In genomic region chr2:72325592-72326422, GRCh38 we compare ENCODE assay signal across 9 cellular contexts.
DNase-seq lines count a peak whose midpoint lies in the region; ATAC-seq, FAIRE-seq and TF ChIP-seq lines count a peak whose summit lies in the region.
"Had no signal": no experiment of that assay in that cellular context is flagged by ENCODE, and none has a peak within 500 bp of the region (broad histone marks: within the 10 kb centered on the region; RNA-seq: fewer than 3 reads in every experiment).

No MANE protein-coding gene starts in this region.

- H3K4me1 ChIP-seq in A673 (ENCODE audit: insufficient read depth, low read length, poor library complexity, severe bottlenecking) (peaks cover 17% of the 10 kb centered on the region), keratinocyte (ENCODE audit: control insufficient read depth, extremely low read depth, insufficient read depth, low read length) (no peaks in the 10 kb centered on the region), vagina (no peaks in the 10 kb centered on the region)

- ATAC-seq in HG03175 (IDR thresholded peaks at IDR 0.05; ENCODE audit: unreplicated experiment): peak; percentile 78

- no peak overlapping the region for H2AFZ ChIP-seq in keratinocyte (ENCODE audit: control insufficient read depth, low read length)

- dilution Hi-C loops in keratinocyte (cut with MboI; ENCODE audit: extremely low pct_ligation_motif_present, low sequenced_read_pairs): no loop called here

- no TSS peak for BruUV-seq in A673 (replicated peaks; lab: Mats Ljungman, UMichigan)

- CTCF ChIA-PET in A673 (lab: Charles Lee): interaction anchor here (1.2 kb wide), 1 partner anchor 9 kb away, joined by 3 read pairs; no protein-coding TSS in a partner anchor

- no peak overlapping the region for H3K9ac ChIP-seq in keratinocyte (ENCODE audit: control insufficient read depth, extremely low read depth, insufficient read depth, low read length)

- TF ChIP-seq CTCF in A673 (conservative IDR thresholded peaks at IDR 0.05; ENCODE audit: low read depth, low read length) (peak; percentile 84), GM12874 (IDR thresholded peaks at IDR 0.05; ENCODE audit: insufficient read depth, low read depth, low read length) (peak; percentile 70), keratinocyte (optimal IDR thresholded peaks at IDR 0.05 in 1 of 3, IDR thresholded peaks at IDR 0.05 in 1 of 3, conservative IDR thresholded peaks at IDR 0.05 in 1 of 3; ENCODE audit: extremely low read depth in 1 of 3, insufficient read depth in 2 of 3, low read length in 3 of 3) (peak; percentile 62 to 65 (median 65)), vagina (IDR thresholded peaks at IDR 0.05) (no peak)

- no peak overlapping the region for H3K4me2 ChIP-seq in keratinocyte (ENCODE audit: control insufficient read depth, extremely low read depth, insufficient read depth, low read depth, low read length)

- no peaks in the 10 kb centered on the region for H3K9me1 ChIP-seq in keratinocyte (ENCODE audit: control insufficient read depth, extremely low read depth, insufficient read depth, low read length)

- no peak for TF ChIP-seq POLR2A in vagina (IDR thresholded peaks at IDR 0.05)

- no peaks in the 10 kb centered on the region for H4K20me1 ChIP-seq in keratinocyte (ENCODE audit: control insufficient read depth, extremely low read depth, insufficient read depth, low read length)

- no peaks in the 10 kb centered on the region for H3K27me3 ChIP-seq in A673 (replicated peaks; ENCODE audit: insufficient read depth, low read depth, low read length, poor library complexity)
- H3K27me3 ChIP-seq in keratinocyte (ENCODE audit: control insufficient read depth, extremely low read depth, insufficient read depth, low read length): no peaks in the 10 kb centered on the region
- no peaks in the 10 kb centered on the region for H3K27me3 ChIP-seq in vagina

- no peak for FAIRE-seq in keratinocyte (lab: Jason Lieb, UNC)

- H3K27ac ChIP-seq in A673 (ENCODE audit: low read depth, low read length, poor library complexity, severe bottlenecking): no peak overlapping the region
- no peak overlapping the region for H3K27ac ChIP-seq in keratinocyte (ENCODE audit: control insufficient read depth, insufficient read depth, low read length)
- H3K27ac ChIP-seq in vagina: no peak overlapping the region
- H3K27ac ChIP-seq: epithelial cell of prostate had no signal

- H3K9me3 ChIP-seq in A673 (ENCODE audit: low read depth, low read length, poor library complexity, severe bottlenecking) (no peaks in the 10 kb centered on the region), keratinocyte (ENCODE audit: control insufficient read depth, low read depth, low read length) (no peaks in the 10 kb centered on the region), vagina (no peaks in the 10 kb centered on the region)

- intact Hi-C loops in A673 (cut with micrococcal nuclease; ENCODE audit: unreplicated experiment) (no loop called here), vagina (cut with DNase I) (no loop called here)

- H3K36me3 ChIP-seq in A673 (ENCODE audit: insufficient read depth, low read length, poor library complexity, severe bottlenecking) (no peaks in the 10 kb centered on the region), keratinocyte (ENCODE audit: control insufficient read depth in 2 of 2, extremely low read depth in 1 of 2, insufficient read depth in 2 of 2, low read length in 2 of 2) (no peaks in the 10 kb centered on the region), vagina (no peaks in the 10 kb centered on the region)

- POLR2A ChIA-PET in A673 (lab: Charles Lee; ENCODE audit: low non-redundant PET): interaction anchor here (0.6 kb wide), 1 partner anchor 31 kb away, joined by 3 read pairs; no protein-coding TSS in a partner anchor

- H3K4me3 ChIP-seq in A673 (ENCODE audit: low read depth, low read length, poor library complexity, severe bottlenecking): no peak overlapping the region
- H3K4me3 ChIP-seq in keratinocyte (ENCODE audit: control insufficient read depth in 2 of 3, extremely low read depth in 1 of 3, insufficient read depth in 2 of 3, low read depth in 1 of 3, low read length in 3 of 3): no peak overlapping the region
- no peak overlapping the region for H3K4me3 ChIP-seq in vagina

- DNase-seq in A673 (ENCODE audit: low spot score) (peak; percentile 50), UCSD-AML1 (lab: John Stamatoyannopoulos, UW; ENCODE audit: unreplicated experiment) (peak; percentile 14), keratinocyte (ENCODE audit: low read depth, low spot score) (no peak), NCI-H1436 treated with DMSO at 0.1 percent for 48 hours (lab: John Stamatoyannopoulos, UW) (no peak), vagina (ENCODE audit: extremely low spot score in 2 of 2) (no peak), G401 (ENCODE audit: low spot score) (no peak)

- no peaks in the 10 kb centered on the region for H3K79me2 ChIP-seq in keratinocyte (ENCODE audit: control insufficient read depth, insufficient read depth, low read length)

- in situ Hi-C loops in G401 (cut with HindIII; ENCODE audit: low sequenced_read_pairs): no loop called here

Comparison
In these comparisons a context has a peak if more than half of its experiments do, and no peak if none do; other contexts are left out.
1. DNase-seq: peak in A673 (single experiment) and UCSD-AML1 (single experiment); none in keratinocyte (single experiment), NCI-H1436 treated with DMSO at 0.1 percent for 48 hours (single experiment), vagina (0 of 2) and G401 (single experiment).
2. CTCF ChIP-seq: peak in A673 (single experiment), GM12874 (single experiment) and keratinocyte (3 of 3); none in vagina (0 of 3).